2 cellular contexts compared by ENCODE assay signal in the genomic region with DNA sequence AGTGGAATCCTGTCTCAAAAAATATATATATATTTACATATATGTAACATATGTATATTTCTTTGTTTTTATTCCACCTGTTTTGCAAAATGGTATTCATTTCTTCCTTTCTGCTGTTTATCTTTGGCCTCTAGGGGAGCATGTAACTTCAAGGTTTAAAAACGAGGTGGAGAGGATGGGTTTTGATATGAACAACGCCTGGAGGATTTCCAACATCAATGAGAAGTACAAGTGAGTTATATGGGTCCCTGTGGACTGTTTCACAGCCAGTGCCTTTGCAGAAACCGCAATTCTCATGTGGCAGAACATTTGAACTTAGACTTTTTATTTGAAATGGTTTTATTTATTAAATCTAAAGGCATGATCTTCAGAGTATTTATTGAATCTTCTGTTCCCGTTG.
TF ChIP-seq lines count a peak whose summit lies in the region.

No MANE protein-coding gene starts in this region.

TF ChIP-seq in SK-N-SH, 30 proteins besides CTCF, POLR2A, EP300 and RAD21:
- TF ChIP-seq, protein P1, sequence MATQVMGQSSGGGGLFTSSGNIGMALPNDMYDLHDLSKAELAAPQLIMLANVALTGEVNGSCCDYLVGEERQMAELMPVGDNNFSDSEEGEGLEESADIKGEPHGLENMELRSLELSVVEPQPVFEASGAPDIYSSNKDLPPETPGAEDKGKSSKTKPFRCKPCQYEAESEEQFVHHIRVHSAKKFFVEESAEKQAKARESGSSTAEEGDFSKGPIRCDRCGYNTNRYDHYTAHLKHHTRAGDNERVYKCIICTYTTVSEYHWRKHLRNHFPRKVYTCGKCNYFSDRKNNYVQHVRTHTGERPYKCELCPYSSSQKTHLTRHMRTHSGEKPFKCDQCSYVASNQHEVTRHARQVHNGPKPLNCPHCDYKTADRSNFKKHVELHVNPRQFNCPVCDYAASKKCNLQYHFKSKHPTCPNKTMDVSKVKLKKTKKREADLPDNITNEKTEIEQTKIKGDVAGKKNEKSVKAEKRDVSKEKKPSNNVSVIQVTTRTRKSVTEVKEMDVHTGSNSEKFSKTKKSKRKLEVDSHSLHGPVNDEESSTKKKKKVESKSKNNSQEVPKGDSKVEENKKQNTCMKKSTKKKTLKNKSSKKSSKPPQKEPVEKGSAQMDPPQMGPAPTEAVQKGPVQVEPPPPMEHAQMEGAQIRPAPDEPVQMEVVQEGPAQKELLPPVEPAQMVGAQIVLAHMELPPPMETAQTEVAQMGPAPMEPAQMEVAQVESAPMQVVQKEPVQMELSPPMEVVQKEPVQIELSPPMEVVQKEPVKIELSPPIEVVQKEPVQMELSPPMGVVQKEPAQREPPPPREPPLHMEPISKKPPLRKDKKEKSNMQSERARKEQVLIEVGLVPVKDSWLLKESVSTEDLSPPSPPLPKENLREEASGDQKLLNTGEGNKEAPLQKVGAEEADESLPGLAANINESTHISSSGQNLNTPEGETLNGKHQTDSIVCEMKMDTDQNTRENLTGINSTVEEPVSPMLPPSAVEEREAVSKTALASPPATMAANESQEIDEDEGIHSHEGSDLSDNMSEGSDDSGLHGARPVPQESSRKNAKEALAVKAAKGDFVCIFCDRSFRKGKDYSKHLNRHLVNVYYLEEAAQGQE (IDR thresholded peaks at IDR 0.05; ENCODE audit: low read depth, low read length) = no peak
- no peak for TF ChIP-seq POLR2AphosphoS5 (IDR thresholded peaks at IDR 0.05; ENCODE audit: low read depth, low read length)
- TF ChIP-seq, protein P2, sequence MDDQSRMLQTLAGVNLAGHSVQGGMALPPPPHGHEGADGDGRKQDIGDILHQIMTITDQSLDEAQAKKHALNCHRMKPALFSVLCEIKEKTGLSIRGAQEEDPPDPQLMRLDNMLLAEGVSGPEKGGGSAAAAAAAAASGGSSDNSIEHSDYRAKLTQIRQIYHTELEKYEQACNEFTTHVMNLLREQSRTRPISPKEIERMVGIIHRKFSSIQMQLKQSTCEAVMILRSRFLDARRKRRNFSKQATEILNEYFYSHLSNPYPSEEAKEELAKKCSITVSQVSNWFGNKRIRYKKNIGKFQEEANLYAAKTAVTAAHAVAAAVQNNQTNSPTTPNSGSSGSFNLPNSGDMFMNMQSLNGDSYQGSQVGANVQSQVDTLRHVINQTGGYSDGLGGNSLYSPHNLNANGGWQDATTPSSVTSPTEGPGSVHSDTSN (IDR thresholded peaks at IDR 0.05) = no peak
- no peak for TF ChIP-seq NFIC (IDR thresholded peaks at IDR 0.05; ENCODE audit: borderline replicate concordance)
- TF ChIP-seq, protein P3, sequence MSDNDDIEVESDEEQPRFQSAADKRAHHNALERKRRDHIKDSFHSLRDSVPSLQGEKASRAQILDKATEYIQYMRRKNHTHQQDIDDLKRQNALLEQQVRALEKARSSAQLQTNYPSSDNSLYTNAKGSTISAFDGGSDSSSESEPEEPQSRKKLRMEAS (IDR thresholded peaks at IDR 0.05; ENCODE audit: low read depth) = no peak
- TF ChIP-seq, protein P4, sequence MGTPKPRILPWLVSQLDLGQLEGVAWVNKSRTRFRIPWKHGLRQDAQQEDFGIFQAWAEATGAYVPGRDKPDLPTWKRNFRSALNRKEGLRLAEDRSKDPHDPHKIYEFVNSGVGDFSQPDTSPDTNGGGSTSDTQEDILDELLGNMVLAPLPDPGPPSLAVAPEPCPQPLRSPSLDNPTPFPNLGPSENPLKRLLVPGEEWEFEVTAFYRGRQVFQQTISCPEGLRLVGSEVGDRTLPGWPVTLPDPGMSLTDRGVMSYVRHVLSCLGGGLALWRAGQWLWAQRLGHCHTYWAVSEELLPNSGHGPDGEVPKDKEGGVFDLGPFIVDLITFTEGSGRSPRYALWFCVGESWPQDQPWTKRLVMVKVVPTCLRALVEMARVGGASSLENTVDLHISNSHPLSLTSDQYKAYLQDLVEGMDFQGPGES (IDR thresholded peaks at IDR 0.05; ENCODE audit: low read depth, low read length) = no peak
- TF ChIP-seq RFX5 (IDR thresholded peaks at IDR 0.05; ENCODE audit: low read length) = no peak
- no peak for TF ChIP-seq NRF1 (IDR thresholded peaks at IDR 0.05; ENCODE audit: low read depth, low read length)
- TF ChIP-seq TCF12 (IDR thresholded peaks at IDR 0.05) = no peak
- no peak for TF ChIP-seq RXRA (IDR thresholded peaks at IDR 0.05; ENCODE audit: borderline replicate concordance, low read depth)
- TF ChIP-seq FOXJ3 (CRISPR knock-in tag; IDR thresholded peaks at IDR 0.05) = no peak
- TF ChIP-seq GATA2 (CRISPR knock-in tag; IDR thresholded peaks at IDR 0.05) = no peak
- TF ChIP-seq EZH2phosphoT487 (IDR thresholded peaks at IDR 0.05; ENCODE audit: borderline replicate concordance, low read depth) = no peak
- TF ChIP-seq SMC3 (IDR thresholded peaks at IDR 0.05; ENCODE audit: low read depth, low read length) = no peak
- TF ChIP-seq SIN3A (IDR thresholded peaks at IDR 0.05; ENCODE audit: borderline replicate concordance, low read depth, low read length) = no peak
- TF ChIP-seq, protein P5, sequence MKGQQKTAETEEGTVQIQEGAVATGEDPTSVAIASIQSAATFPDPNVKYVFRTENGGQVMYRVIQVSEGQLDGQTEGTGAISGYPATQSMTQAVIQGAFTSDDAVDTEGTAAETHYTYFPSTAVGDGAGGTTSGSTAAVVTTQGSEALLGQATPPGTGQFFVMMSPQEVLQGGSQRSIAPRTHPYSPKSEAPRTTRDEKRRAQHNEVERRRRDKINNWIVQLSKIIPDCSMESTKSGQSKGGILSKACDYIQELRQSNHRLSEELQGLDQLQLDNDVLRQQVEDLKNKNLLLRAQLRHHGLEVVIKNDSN (IDR thresholded peaks at IDR 0.05; ENCODE audit: borderline replicate concordance, low read depth) = no peak
- no peak for TF ChIP-seq FOSL2 (IDR thresholded peaks at IDR 0.05; ENCODE audit: borderline replicate concordance, low read depth)
- TF ChIP-seq TEAD4 (IDR thresholded peaks at IDR 0.05; ENCODE audit: borderline replicate concordance, insufficient read depth) = no peak

TF ChIP-seq in SK-N-SH treated with all-trans-retinoic acid at 6 μM for 48 hours, 23 proteins besides CTCF, POLR2A, EP300 and RAD21 (continued from another document):
- TF ChIP-seq, protein P6, sequence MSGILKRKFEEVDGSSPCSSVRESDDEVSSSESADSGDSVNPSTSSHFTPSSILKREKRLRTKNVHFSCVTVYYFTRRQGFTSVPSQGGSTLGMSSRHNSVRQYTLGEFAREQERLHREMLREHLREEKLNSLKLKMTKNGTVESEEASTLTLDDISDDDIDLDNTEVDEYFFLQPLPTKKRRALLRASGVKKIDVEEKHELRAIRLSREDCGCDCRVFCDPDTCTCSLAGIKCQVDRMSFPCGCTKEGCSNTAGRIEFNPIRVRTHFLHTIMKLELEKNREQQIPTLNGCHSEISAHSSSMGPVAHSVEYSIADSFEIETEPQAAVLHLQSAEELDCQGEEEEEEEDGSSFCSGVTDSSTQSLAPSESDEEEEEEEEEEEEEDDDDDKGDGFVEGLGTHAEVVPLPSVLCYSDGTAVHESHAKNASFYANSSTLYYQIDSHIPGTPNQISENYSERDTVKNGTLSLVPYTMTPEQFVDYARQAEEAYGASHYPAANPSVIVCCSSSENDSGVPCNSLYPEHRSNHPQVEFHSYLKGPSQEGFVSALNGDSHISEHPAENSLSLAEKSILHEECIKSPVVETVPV (CRISPR knock-in tag; IDR thresholded peaks at IDR 0.05) = no peak
- no peak for TF ChIP-seq ZFP3 (CRISPR knock-in tag; IDR thresholded peaks at IDR 0.05)
